18 cellular contexts compared by ENCODE assay signal in the genomic region with DNA sequence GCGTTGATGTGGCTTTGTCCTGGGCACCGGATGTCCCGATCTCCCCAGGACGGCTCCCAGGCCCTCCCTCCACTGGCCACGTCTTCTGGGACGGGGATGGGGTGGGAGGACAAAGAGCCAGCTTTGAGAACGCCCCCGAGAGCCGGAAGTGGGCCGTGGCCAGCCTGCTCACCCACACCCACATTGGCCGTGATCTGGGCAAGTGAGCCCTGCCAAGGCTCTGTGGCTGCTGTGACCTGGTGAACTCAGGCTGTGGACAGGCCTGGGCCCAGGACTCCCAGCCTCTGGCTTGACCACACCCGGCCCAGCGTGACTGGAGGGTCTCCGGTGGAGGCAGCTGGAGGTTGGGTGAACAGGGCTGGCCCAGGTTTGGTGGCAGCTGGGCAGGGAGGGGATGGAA. TPM values are rescaled to one million over a fixed set of nuclear protein-coding genes. Genes with fewer than 3 reads are reported as not detected.
"Had no signal": no experiment of that assay in that cellular context is flagged by ENCODE, and none has a peak within 500 bp of the region (broad histone marks: within the 10 kb centered on the region; RNA-seq: fewer than 3 reads in every experiment).

No MANE protein-coding gene starts in this region.

- H3K9me3 ChIP-seq: esophagus muscularis mucosa, suprapubic skin, upper lobe of left lung had no signal

- H3K36me3 ChIP-seq: esophagus muscularis mucosa, suprapubic skin, upper lobe of left lung had no signal

- H3K27ac ChIP-seq: esophagus muscularis mucosa, suprapubic skin had no signal

- DNase-seq: activated CD4-positive, CD25-positive, alpha-beta regulatory T cell treated with anti-CD3 and anti-CD28 coated beads, Interleukin-2, amount 50 U/mL, for 72 hours; activated naive CD4-positive, alpha-beta T cell; activated naive CD8-positive, alpha-beta T cell treated with anti-CD3 and anti-CD28 coated beads, Interleukin-2, amount 10 ng/mL, durations not matched to agents 7 days and 5 days; cortex of kidney; effector CD4-positive, alpha-beta T cell; foreskin melanocyte; head of caudate nucleus; immature natural killer cell; small intestine; SW 1271; T-helper 9 cell had no signal

- H3K4me3 ChIP-seq: esophagus muscularis mucosa, suprapubic skin, upper lobe of left lung had no signal

- FAIRE-seq: small intestine had no signal

RNA-seq across cellular contexts. Expression of a gene that starts 3.3 kb away (rescaled TPM):
- total RNA-seq: activated CD8-positive, alpha-beta memory T cell treated with anti-CD3 and anti-CD28 coated beads for 36 hours; activated naive CD8-positive, alpha-beta T cell treated with anti-CD3 and anti-CD28 coated beads, Interleukin-2, amount 10 ng/mL, durations not matched to agents 7 days and 5 days; lower leg skin had no signal
- polyA plus RNA-seq: immature natural killer cell, neural cell had no signal

RNA-seq across cellular contexts. Expression of a gene that starts 25.5 kb away (rescaled TPM):
- total RNA-seq: activated CD8-positive, alpha-beta memory T cell treated with anti-CD3 and anti-CD28 coated beads for 36 hours; osteocyte had no signal
- polyA plus RNA-seq: immature natural killer cell, neural cell had no signal
